1 cellular context compared by ENCODE assay signal in the genomic region with DNA sequence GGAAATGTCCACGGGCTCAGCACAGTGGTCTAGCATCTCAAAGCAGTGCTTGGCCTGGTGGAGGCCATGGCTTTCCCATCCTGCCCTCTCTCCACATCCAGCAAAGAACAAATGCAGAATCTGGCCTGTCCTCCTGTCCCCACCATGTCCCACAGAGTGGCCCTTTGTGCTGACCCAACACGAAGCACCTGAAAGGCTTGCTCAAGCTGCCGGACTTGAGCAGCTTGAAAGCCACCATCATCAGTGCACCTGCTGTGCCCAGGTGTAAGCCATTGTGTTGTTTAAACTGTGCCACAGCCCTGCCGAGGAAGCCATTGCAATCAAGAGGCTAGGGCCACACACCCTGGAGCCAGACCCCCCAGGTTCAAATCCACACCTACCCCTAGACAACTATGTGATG.
TF ChIP-seq lines count a peak whose summit lies in the region.

No MANE protein-coding gene starts in this region.

TF ChIP-seq in endothelial cell of umbilical vein, 7 proteins besides CTCF, POLR2A, EP300 and RAD21:
- TF ChIP-seq MAX (IDR thresholded peaks at IDR 0.05; ENCODE audit: insufficient read depth, insufficient read length) = no peak
- TF ChIP-seq POLR2AphosphoS5 (IDR thresholded peaks at IDR 0.05; ENCODE audit: insufficient read depth, low read depth, low read length) = no peak
- no peak for TF ChIP-seq GATA2 (IDR thresholded peaks at IDR 0.05; ENCODE audit: insufficient read depth, insufficient read length, low read depth, low read length)
- TF ChIP-seq MYC (IDR thresholded peaks at IDR 0.05; ENCODE audit: low read depth, low read length) = no peak
- TF ChIP-seq EZH2 (IDR thresholded peaks at IDR 0.05; ENCODE audit: borderline replicate concordance, low read depth, low read length, severe bottlenecking) = no peak
- TF ChIP-seq FOS (IDR thresholded peaks at IDR 0.05; ENCODE audit: borderline replicate concordance, insufficient read depth, low read length) = no peak
- no peak for TF ChIP-seq JUN (IDR thresholded peaks at IDR 0.05; ENCODE audit: borderline replicate concordance, insufficient read depth, insufficient read length, low read depth)
